In genomic region chr1:16547502-16548241, GRCh38 we compare ENCODE assay signal across 3 cellular contexts.
TF ChIP-seq lines count a peak whose summit lies in the region.

No MANE protein-coding gene starts in this region.

TF ChIP-seq in A549, 52 proteins besides CTCF, POLR2A, EP300 and RAD21:
- peak; percentile 9 for TF ChIP-seq MAFK (IDR thresholded peaks at IDR 0.05; ENCODE audit: partially characterized antibody)
- peak; percentile 45 for TF ChIP-seq SREBF2 (IDR thresholded peaks at IDR 0.05)

TF ChIP-seq in HCT116, 20 proteins besides CTCF, POLR2A, EP300 and RAD21:
- peak; percentile 62 for TF ChIP-seq ATF3 (IDR thresholded peaks at IDR 0.05)

TF ChIP-seq in H1, 55 proteins besides CTCF, POLR2A, EP300 and RAD21:
- TF ChIP-seq TBP (IDR thresholded peaks at IDR 0.05; ENCODE audit: low read depth, low read length), result 0 out of 2 replicates have a peak, but pooled peaks have one; percentile 19
TF ChIP-seq in H1: peak in this region for 1; not testable (repeated sequence) for 54.
